Comparison of ENCODE assay signal across 16 cellular contexts in the genomic region with DNA sequence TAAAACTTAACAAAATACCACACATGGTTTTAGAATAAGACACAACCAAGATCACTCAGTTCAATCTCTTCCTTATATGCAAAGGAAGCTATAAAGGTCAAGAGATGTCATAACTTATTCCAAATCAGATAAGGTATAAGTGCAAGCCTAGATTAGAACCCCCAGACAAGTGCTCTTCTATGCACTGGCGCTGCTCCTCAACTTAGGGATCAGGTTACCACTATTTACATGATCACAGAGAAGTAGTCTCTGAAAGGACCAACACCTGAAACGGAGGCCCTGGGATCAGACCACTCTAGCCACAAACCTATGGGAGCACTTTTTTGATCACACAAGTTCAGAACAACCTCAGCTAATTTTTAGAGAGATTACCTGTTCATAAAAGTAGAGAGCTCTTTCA.
"Had no signal": no experiment of that assay in that cellular context is flagged by ENCODE, and none has a peak within 500 bp of the region (broad histone marks: within the 10 kb centered on the region; RNA-seq: fewer than 3 reads in every experiment).

No MANE protein-coding gene starts in this region.

- ATAC-seq: activated CD8-positive, alpha-beta T cell treated with anti-CD3 and anti-CD28 coated beads for 36 hours; sciatic nerve; T-helper 17 cell had no signal

- H3K36me3 ChIP-seq: ovary had no signal

- H3K27ac ChIP-seq: epithelial cell of prostate, ovary, suprapubic skin had no signal

- H3K4me1 Mint-ChIP-seq: activated B cell treated with CpG ODN at 0.5 μM for 24 hours, immature natural killer cell, naive B cell had no signal

- H3K4me3 ChIP-seq: ovary, suprapubic skin had no signal

- H3K27ac Mint-ChIP-seq: activated B cell treated with CpG ODN at 0.5 μM for 24 hours; activated CD8-positive, alpha-beta T cell treated with anti-CD3 and anti-CD28 coated beads for 36 hours; stimulated activated naive CD8-positive, alpha-beta T cell treated with anti-CD3 and anti-CD28 coated beads, Interleukin-15, Interleukin-2, amounts not matched to agents 100 ng/mL and 50 ng/mL, for 24 hours; T-helper 17 cell; type B pancreatic cell had no signal

- H3K4me3 Mint-ChIP-seq: activated B cell treated with CpG ODN at 0.5 μM for 24 hours; activated CD8-positive, alpha-beta T cell treated with anti-CD3 and anti-CD28 coated beads for 36 hours; immature natural killer cell; naive B cell; stimulated activated naive CD8-positive, alpha-beta T cell treated with anti-CD3 and anti-CD28 coated beads, Interleukin-15, Interleukin-2, amounts not matched to agents 100 ng/mL and 50 ng/mL, for 24 hours; T-helper 17 cell; type B pancreatic cell had no signal

- DNase-seq: activated B cell treated with CpG ODN at 0.5 μM for 24 hours; activated CD4-positive, alpha-beta T cell treated with anti-CD3 and anti-CD28 coated beads for 48 hours; activated CD8-positive, alpha-beta memory T cell treated with anti-CD3 and anti-CD28 coated beads, Interleukin-2, amount 50 U/mL, for 4 hours; activated CD8-positive, alpha-beta T cell treated with anti-CD3 and anti-CD28 coated beads for 36 hours; activated naive CD4-positive, alpha-beta T cell; foreskin melanocyte; immature natural killer cell; mammary epithelial cell; naive B cell; ovary; T-helper 17 cell had no signal

- H3K9me3 ChIP-seq: ovary, suprapubic skin had no signal

- H3K27me3 ChIP-seq: ovary, suprapubic skin had no signal

- H3K9me3 Mint-ChIP-seq: activated B cell treated with CpG ODN at 0.5 μM for 24 hours; activated CD8-positive, alpha-beta T cell treated with anti-CD3 and anti-CD28 coated beads for 36 hours; immature natural killer cell; naive B cell; stimulated activated naive CD8-positive, alpha-beta T cell treated with anti-CD3 and anti-CD28 coated beads, Interleukin-15, Interleukin-2, amounts not matched to agents 100 ng/mL and 50 ng/mL, for 24 hours; type B pancreatic cell had no signal

- H3K4me1 ChIP-seq: suprapubic skin had no signal

- H3K27me3 Mint-ChIP-seq: activated B cell treated with CpG ODN at 0.5 μM for 24 hours; activated CD8-positive, alpha-beta T cell treated with anti-CD3 and anti-CD28 coated beads for 36 hours; naive B cell; stimulated activated naive CD8-positive, alpha-beta T cell treated with anti-CD3 and anti-CD28 coated beads, Interleukin-15, Interleukin-2, amounts not matched to agents 100 ng/mL and 50 ng/mL, for 24 hours; T-helper 17 cell; type B pancreatic cell had no signal
